Comparison of ENCODE assay signal across 6 cellular contexts in the genomic region with DNA sequence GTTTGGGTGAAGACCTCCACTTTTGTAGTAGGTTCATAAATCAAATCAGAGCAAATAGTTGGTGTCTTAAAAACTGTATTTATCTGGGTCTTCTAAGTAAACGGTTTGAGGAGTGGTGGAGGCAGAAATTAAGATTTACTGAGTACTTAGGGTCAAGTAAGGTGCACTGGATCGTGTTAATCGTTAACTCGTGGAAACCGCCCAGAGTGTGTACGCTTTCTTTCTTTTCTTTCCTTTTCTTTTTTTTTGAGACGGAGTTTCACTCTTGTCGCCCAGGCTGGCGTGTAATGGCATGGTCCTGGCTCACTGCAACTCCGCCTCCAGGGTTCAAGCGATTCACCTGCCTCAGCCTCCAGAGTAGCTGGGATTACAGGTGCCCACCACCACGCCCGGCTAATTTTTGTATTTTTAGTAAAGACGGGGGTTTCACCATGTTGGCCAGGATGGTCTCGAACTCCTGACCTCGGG. TPM values are rescaled to one million over a fixed set of nuclear protein-coding genes. Genes with fewer than 3 reads are reported as not detected.
DNase-seq lines count a peak whose midpoint lies in the region; ATAC-seq and TF ChIP-seq lines count a peak whose summit lies in the region.
"Not testable (repeated sequence)": the region's sequence is repeated elsewhere in the genome, so short reads cannot be mapped to it uniquely, and the experiment has no call there.

No MANE protein-coding gene starts in this region.

- not testable (repeated sequence) for H3K27ac ChIP-seq in CD4-positive, CD25-positive, alpha-beta regulatory T cell (ENCODE audit: insufficient read depth, low read length, poor library complexity, severe bottlenecking); MM.1S (ENCODE audit: low read length); mesenchymal stem cell (ENCODE audit: low read length, poor library complexity, severe bottlenecking); skeletal muscle tissue (ENCODE audit: low read depth, low read length)
- peak overlapping the region; percentile 7 to 60 (median 34) for H3K27ac ChIP-seq in esophagus muscularis mucosa (replicated peaks in 1 of 4)

- 49% methylated on average over 16 of the region's 16 CpGs for WGBS in esophagus muscularis mucosa
- 72% methylated on average over 16 of the region's 16 CpGs for WGBS in mesenchymal stem cell

- peaks cover 13% of the 10 kb centered on the region for H3K36me3 Mint-ChIP-seq in CD4-positive, CD25-positive, alpha-beta regulatory T cell
- H3K36me3 Mint-ChIP-seq in activated naive CD4-positive, alpha-beta T cell treated with anti-CD3 and anti-CD28 coated beads for 36 hours (ENCODE audit: low read depth) = not testable (repeated sequence)

- CTCF ChIA-PET in activated naive CD4-positive, alpha-beta T cell treated with anti-CD3 and anti-CD28 coated beads for 36 hours (lab: Charles Lee) = interaction anchor here (0.6 to 1.7 kb wide), 3 partner anchors 172 to 551 kb away, joined by 4 to 5 read pairs (median 4); no protein-coding TSS in a partner anchor

- H3K23ac ChIP-seq in mesenchymal stem cell (ENCODE audit: low read length in 2 of 2) = not testable (repeated sequence)

- H3K4me1 ChIP-seq in CD4-positive, CD25-positive, alpha-beta regulatory T cell (ENCODE audit: control insufficient read depth, insufficient read depth, low read length, poor library complexity, severe bottlenecking) = peaks cover 11% of the 10 kb centered on the region
- not testable (repeated sequence) for H3K4me1 ChIP-seq in MM.1S (ENCODE audit: low read length); mesenchymal stem cell (ENCODE audit: control insufficient read depth, insufficient read depth, low read depth, low read length)
- peaks cover 7 to 18% (median 16%) of the 10 kb centered on the region in 4 donors for H3K4me1 ChIP-seq in esophagus muscularis mucosa
- H3K4me1 ChIP-seq in skeletal muscle tissue (ENCODE audit: control insufficient read depth in 3 of 3, insufficient read depth in 3 of 3, low read length in 3 of 3) = peaks cover 10 to 11% (median 10%) of the 10 kb centered on the region in 3 donors

- H3K9me3 Mint-ChIP-seq in CD4-positive, CD25-positive, alpha-beta regulatory T cell; activated naive CD4-positive, alpha-beta T cell treated with anti-CD3 and anti-CD28 coated beads for 36 hours: not testable (repeated sequence)

- not testable (repeated sequence) for TF ChIP-seq EP300 in esophagus muscularis mucosa (IDR thresholded peaks at IDR 0.05)

- H2BK12ac ChIP-seq in mesenchymal stem cell (ENCODE audit: low read length in 2 of 2) = not testable (repeated sequence)

- H3K4ac ChIP-seq in mesenchymal stem cell (ENCODE audit: low read depth in 1 of 2, low read length in 2 of 2) = not testable (repeated sequence)

- not testable (repeated sequence) for H2BK5ac ChIP-seq in mesenchymal stem cell (ENCODE audit: low read depth, low read length, poor library complexity, severe bottlenecking)

- H2AFZ ChIP-seq in MM.1S (ENCODE audit: low read length) (peak overlapping the region; percentile 69), mesenchymal stem cell (ENCODE audit: low read depth, low read length) (peak overlapping the region; percentile 79)

- not testable (repeated sequence) for H3K27me3 Mint-ChIP-seq in CD4-positive, CD25-positive, alpha-beta regulatory T cell; activated naive CD4-positive, alpha-beta T cell treated with anti-CD3 and anti-CD28 coated beads for 36 hours (ENCODE audit: low read depth)

- DNase-seq in CD4-positive, CD25-positive, alpha-beta regulatory T cell; MM.1S; activated naive CD4-positive, alpha-beta T cell treated with anti-CD3 and anti-CD28 coated beads for 36 hours; esophagus muscularis mucosa (ENCODE audit: extremely low spot score); mesenchymal stem cell: not testable (repeated sequence)

- H3K14ac ChIP-seq in mesenchymal stem cell (ENCODE audit: low read length in 2 of 2) = not testable (repeated sequence)

- not testable (repeated sequence) for H3K9ac ChIP-seq in MM.1S (ENCODE audit: low read length)
- H3K9ac ChIP-seq in mesenchymal stem cell (ENCODE audit: low read length) (peak overlapping the region; percentile 94), skeletal muscle tissue (ENCODE audit: low read depth in 1 of 3, low read length in 3 of 3) (peak overlapping the region in 2 of 3 donors; percentile 69 to 88)

- not testable (repeated sequence) for TF ChIP-seq CTCF in MM.1S (IDR thresholded peaks at IDR 0.05; ENCODE audit: low read length); esophagus muscularis mucosa (IDR thresholded peaks at IDR 0.05)

- not testable (repeated sequence) for H3K9me3 ChIP-seq in CD4-positive, CD25-positive, alpha-beta regulatory T cell (ENCODE audit: control insufficient read depth in 2 of 2, low read length in 2 of 2); MM.1S (replicated peaks; ENCODE audit: insufficient read depth, low read length); esophagus muscularis mucosa; mesenchymal stem cell (ENCODE audit: control insufficient read depth, low read length); skeletal muscle tissue (ENCODE audit: control insufficient read depth in 3 of 3, low read length in 3 of 3)

- peak overlapping the region; percentile 41 for H3K4me3 ChIP-seq in CD4-positive, CD25-positive, alpha-beta regulatory T cell (ENCODE audit: low read depth, low read length)
- peak overlapping the region; percentile 100 for H3K4me3 ChIP-seq in MM.1S (ENCODE audit: low read length)
- H3K4me3 ChIP-seq in esophagus muscularis mucosa = peak overlapping the region; percentile 65 to 82 (median 76)
- peak overlapping the region; percentile 54 to 96 for H3K4me3 ChIP-seq in mesenchymal stem cell (ENCODE audit: insufficient read depth in 1 of 2, low read depth in 1 of 2, low read length in 2 of 2)
- peak overlapping the region; percentile 94 to 98 (median 94) for H3K4me3 ChIP-seq in skeletal muscle tissue (ENCODE audit: low read length in 3 of 3)

- H3K36me3 ChIP-seq in CD4-positive, CD25-positive, alpha-beta regulatory T cell (ENCODE audit: control insufficient read depth, insufficient read depth, low read length) = peaks cover 11% of the 10 kb centered on the region
- not testable (repeated sequence) for H3K36me3 ChIP-seq in MM.1S (replicated peaks; ENCODE audit: insufficient read depth, low read length)
- H3K36me3 ChIP-seq in esophagus muscularis mucosa = peaks cover 9 to 31% (median 26%) of the 10 kb centered on the region in 4 donors
- peaks cover 26 to 29% of the 10 kb centered on the region in 2 experiments for H3K36me3 ChIP-seq in mesenchymal stem cell (ENCODE audit: control insufficient read depth in 1 of 2, insufficient read depth in 2 of 2, low read depth in 1 of 2, low read length in 2 of 2)
- H3K36me3 ChIP-seq in skeletal muscle tissue (ENCODE audit: control insufficient read depth in 3 of 3, insufficient read depth in 3 of 3, low read length in 3 of 3) = peaks cover 19 to 27% (median 26%) of the 10 kb centered on the region in 3 donors

- peaks cover 9 to 28% (median 18%) of the 10 kb centered on the region in 4 donors for H3K4me1 Mint-ChIP-seq in CD4-positive, CD25-positive, alpha-beta regulatory T cell
- H3K4me1 Mint-ChIP-seq in activated naive CD4-positive, alpha-beta T cell treated with anti-CD3 and anti-CD28 coated beads for 36 hours (ENCODE audit: low read depth) = peaks cover 17% of the 10 kb centered on the region

- H3K4me2 ChIP-seq in MM.1S (ENCODE audit: low read depth, low read length) (peak overlapping the region; percentile 45; the same call in 1 of the 2 replicates), mesenchymal stem cell (ENCODE audit: low read length, poor library complexity, severe bottlenecking) (peak overlapping the region; percentile 59)

- peak overlapping the region in 1 of 3 donors; percentile 93 for H3K27ac Mint-ChIP-seq in CD4-positive, CD25-positive, alpha-beta regulatory T cell
- H3K27ac Mint-ChIP-seq in activated naive CD4-positive, alpha-beta T cell treated with anti-CD3 and anti-CD28 coated beads for 36 hours = not testable (repeated sequence)

- H3K79me1 ChIP-seq in mesenchymal stem cell (replicated peaks; ENCODE audit: low read length, poor library complexity, severe bottlenecking) = peaks cover 13% of the 10 kb centered on the region

- not testable (repeated sequence) for H3F3A ChIP-seq in MM.1S (ENCODE audit: insufficient read depth, low read length)

- H3K79me2 ChIP-seq in MM.1S (ENCODE audit: low read length) = peaks cover 10% of the 10 kb centered on the region

- not testable (repeated sequence) for H4K20me1 ChIP-seq in MM.1S (ENCODE audit: insufficient read depth, low read length)

- H3K9me2 ChIP-seq in MM.1S (replicated peaks; ENCODE audit: insufficient read depth, low read length) = not testable (repeated sequence)

- not testable (repeated sequence) for H2BK15ac ChIP-seq in mesenchymal stem cell (ENCODE audit: low read depth, poor library complexity, severe bottlenecking)

- H3K4me3 Mint-ChIP-seq in CD4-positive, CD25-positive, alpha-beta regulatory T cell = peak overlapping the region; percentile 98 to 100 (median 99)
- H3K4me3 Mint-ChIP-seq in activated naive CD4-positive, alpha-beta T cell treated with anti-CD3 and anti-CD28 coated beads for 36 hours = peak overlapping the region; percentile 99

- H2AK5ac ChIP-seq in mesenchymal stem cell (ENCODE audit: low read length, severe bottlenecking) = not testable (repeated sequence)

- not testable (repeated sequence) for H2BK120ac ChIP-seq in mesenchymal stem cell (ENCODE audit: low read depth, low read length)

- not testable (repeated sequence) for H4K91ac ChIP-seq in mesenchymal stem cell (ENCODE audit: low read length)

- not testable (repeated sequence) for TF ChIP-seq POLR2A in esophagus muscularis mucosa (IDR thresholded peaks at IDR 0.05; ENCODE audit: low read depth)

- H3K27me3 ChIP-seq in CD4-positive, CD25-positive, alpha-beta regulatory T cell (ENCODE audit: control insufficient read depth, insufficient read depth, low read length); MM.1S (replicated peaks; ENCODE audit: insufficient read depth, low read length); esophagus muscularis mucosa; mesenchymal stem cell (ENCODE audit: control insufficient read depth in 1 of 2, insufficient read depth in 1 of 2, low read length in 2 of 2); skeletal muscle tissue (ENCODE audit: control insufficient read depth in 3 of 3, insufficient read depth in 3 of 3, low read length in 3 of 3): not testable (repeated sequence)

- ATAC-seq in CD4-positive, CD25-positive, alpha-beta regulatory T cell (ENCODE audit: low read depth in 2 of 2) = not testable (repeated sequence)

- not testable (repeated sequence) for H3K18ac ChIP-seq in mesenchymal stem cell (ENCODE audit: low read depth in 1 of 2, low read length in 2 of 2)

- intact Hi-C loops in activated naive CD4-positive, alpha-beta T cell treated with anti-CD3 and anti-CD28 coated beads for 36 hours (cut with micrococcal nuclease); esophagus muscularis mucosa (cut with DNase I): not testable (repeated sequence)

- peak overlapping the region; percentile 55 for H4K8ac ChIP-seq in mesenchymal stem cell (ENCODE audit: low read length)

RNA-seq across cellular contexts. Expression of gene GTF2H4, which starts 0.7 kb away (rescaled TPM):
- total RNA-seq in CD4-positive, CD25-positive, alpha-beta regulatory T cell = 15.5 TPM
- polyA plus RNA-seq in CD4-positive, CD25-positive, alpha-beta regulatory T cell = 1 to 10 TPM; 6.8 to 7.8 (median 7.0) TPM
- 10 to 100 TPM; 33.3 to 42.4 TPM for total RNA-seq in activated naive CD4-positive, alpha-beta T cell treated with anti-CD3 and anti-CD28 coated beads for 36 hours
- total RNA-seq in esophagus muscularis mucosa (10 to 100 TPM in 1 of 4 donors, 1 to 10 TPM in 3; 6.3 to 15.4 (median 8.2) TPM), skeletal muscle tissue (7.3 TPM)
- 23.5 TPM for polyA plus RNA-seq in mesenchymal stem cell (2013, experiment 1 of 2)
- 24.5 TPM for polyA plus RNA-seq in mesenchymal stem cell (2013, experiment 2 of 2)

RNA-seq across cellular contexts. Expression of gene VARS2, which starts 6.7 kb away (rescaled TPM):
- total RNA-seq in CD4-positive, CD25-positive, alpha-beta regulatory T cell = 19.8 TPM
- 10 to 100 TPM; 12.9 to 20.7 (median 15.9) TPM for polyA plus RNA-seq in CD4-positive, CD25-positive, alpha-beta regulatory T cell
- total RNA-seq in activated naive CD4-positive, alpha-beta T cell treated with anti-CD3 and anti-CD28 coated beads for 36 hours = 10 to 100 TPM; 78.1 to 82.8 TPM
- total RNA-seq in esophagus muscularis mucosa (10 to 100 TPM in 3 of 4 donors, 1 to 10 TPM in 1; 6.6 to 16.9 (median 12.6) TPM), skeletal muscle tissue (12.5 TPM)
- polyA plus RNA-seq in mesenchymal stem cell (2013, experiment 1 of 2) = 5.1 TPM
- polyA plus RNA-seq in mesenchymal stem cell (2013, experiment 2 of 2) = 4.7 TPM

RNA-seq across cellular contexts. Expression of gene DDR1, which starts 23.0 kb away (rescaled TPM):
- total RNA-seq in CD4-positive, CD25-positive, alpha-beta regulatory T cell = 5.0 TPM
- 1 to 10 TPM; 1.2 to 3.5 (median 1.9) TPM for polyA plus RNA-seq in CD4-positive, CD25-positive, alpha-beta regulatory T cell
- total RNA-seq in activated naive CD4-positive, alpha-beta T cell treated with anti-CD3 and anti-CD28 coated beads for 36 hours = 10 to 100 TPM in 1 of 2 experiments, 1 to 10 TPM in 1; 9.5 to 10.1 TPM
- 10 to 100 TPM; 10.4 to 37.9 (median 23.3) TPM for total RNA-seq in esophagus muscularis mucosa
- polyA plus RNA-seq in mesenchymal stem cell (2013, experiment 1 of 2) = 20.0 TPM
- polyA plus RNA-seq in mesenchymal stem cell (2013, experiment 2 of 2) = 21.0 TPM
- 40.7 TPM for total RNA-seq in skeletal muscle tissue

RNA-seq across cellular contexts. Expression of gene SFTA2, which starts 24.6 kb away (rescaled TPM):
- total RNA-seq in CD4-positive, CD25-positive, alpha-beta regulatory T cell = not detected
- under 1 TPM in 2 of 4 donors, not detected in 2; 0.25 to 0.32 TPM for polyA plus RNA-seq in CD4-positive, CD25-positive, alpha-beta regulatory T cell
- total RNA-seq in activated naive CD4-positive, alpha-beta T cell treated with anti-CD3 and anti-CD28 coated beads for 36 hours = not detected
- 1 to 10 TPM in 1 of 4 donors, not detected in 3; 1.1 TPM for total RNA-seq in esophagus muscularis mucosa
- polyA plus RNA-seq in mesenchymal stem cell (2013, experiment 1 of 2) = not detected
- polyA plus RNA-seq in mesenchymal stem cell (2013, experiment 2 of 2) = not detected
- total RNA-seq in skeletal muscle tissue = not detected

RNA-seq across cellular contexts. Expression of gene MUCL3, which starts 33.4 kb away (rescaled TPM):
- not detected for total RNA-seq in CD4-positive, CD25-positive, alpha-beta regulatory T cell
- not detected for polyA plus RNA-seq in CD4-positive, CD25-positive, alpha-beta regulatory T cell
- not detected for total RNA-seq in activated naive CD4-positive, alpha-beta T cell treated with anti-CD3 and anti-CD28 coated beads for 36 hours
- total RNA-seq in esophagus muscularis mucosa (not detected), skeletal muscle tissue (not detected)
- not detected for polyA plus RNA-seq in mesenchymal stem cell (2013, experiment 1 of 2)
- not detected for polyA plus RNA-seq in mesenchymal stem cell (2013, experiment 2 of 2)

Comparison
In these comparisons a context has a peak if more than half of its experiments do, and no peak if none do; other contexts are left out.
1. H3K4me3 ChIP-seq: peak in every context shown above with its lines; median percentile 100 in MM.1S; 94 in skeletal muscle tissue; 76 in esophagus muscularis mucosa; 75 in mesenchymal stem cell; 41 in CD4-positive, CD25-positive, alpha-beta regulatory T cell.